ENCODE assay signal across 23 cellular contexts in the genomic region with DNA sequence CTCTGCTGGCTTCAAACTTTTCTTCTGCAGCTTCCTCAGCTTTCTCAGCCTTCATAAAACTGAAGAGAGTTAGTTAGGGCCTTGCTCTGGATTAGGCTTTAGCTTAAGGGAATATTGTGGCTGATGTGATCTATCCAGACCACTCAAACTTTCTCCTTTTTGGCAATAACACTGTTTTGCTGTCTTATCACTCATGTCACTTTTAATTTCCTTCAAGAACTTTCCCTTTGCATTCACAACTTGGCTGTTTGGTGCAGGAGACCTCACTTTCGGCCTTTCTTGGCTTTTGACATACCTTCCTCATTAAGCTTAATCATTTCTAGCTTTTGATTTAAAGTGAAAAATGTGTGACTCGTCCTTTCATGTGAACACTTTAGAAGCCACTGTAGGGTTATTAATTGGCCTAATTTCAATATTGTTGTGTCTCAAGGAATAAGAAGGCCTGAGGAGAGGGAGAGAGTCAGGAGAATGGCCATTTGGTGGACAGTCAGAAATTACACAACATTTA.
"Had no signal": no experiment of that assay in that cellular context is flagged by ENCODE, and none has a peak within 500 bp of the region (broad histone marks: within the 10 kb centered on the region; RNA-seq: fewer than 3 reads in every experiment).

No MANE protein-coding gene starts in this region.

- H3K27ac Mint-ChIP-seq: activated CD4-positive, alpha-beta T cell treated with anti-CD3 and anti-CD28 coated beads, Interleukin-2, amount 10 ng/mL, durations not matched to agents 7 days and 5 days; activated naive CD8-positive, alpha-beta T cell treated with anti-CD3 and anti-CD28 coated beads, Interleukin-2, amount 10 ng/mL, durations not matched to agents 7 days and 5 days; nephron; T-helper 1 cell treated with Interleukin-12 subunit alpha and Interleukin-12 subunit beta and Interleukin-4 antibody, amounts not matched to agents 30 μg/mL and 1 μg/mL, for 36 hours had no signal

- DNase-seq: activated CD4-positive, alpha-beta T cell treated with anti-CD3 and anti-CD28 coated beads, Interleukin-2, amount 10 ng/mL, durations not matched to agents 7 days and 5 days; activated CD4-positive, CD25-positive, alpha-beta regulatory T cell treated with anti-CD3 and anti-CD28 coated beads, Interleukin-2, amount 50 U/mL, for 72 hours; activated gamma-delta T cell treated with Interleukin-2 at 50 U/mL for 16 hours; activated naive CD8-positive, alpha-beta T cell treated with anti-CD3 and anti-CD28 coated beads, Interleukin-2, amount 10 ng/mL, durations not matched to agents 7 days and 5 days; activated T-cell treated with anti-CD3 and anti-CD28 coated beads for 4 hours; amniotic stem cell; brain microvascular endothelial cell; cortex of kidney; effector memory CD8-positive, alpha-beta T cell; head of caudate nucleus; hippocampal formation; left cardiac atrium; left ventricle myocardium superior; right lobe of liver; stimulated activated CD4-positive, alpha-beta T cell treated with anti-CD3 and anti-CD28 coated beads, Interleukin-4, amount 100 ng/mL, for 1 hour; SW 1271; T-helper 9 cell; testis; transverse colon had no signal

- H3K4me1 ChIP-seq: gastroesophageal sphincter, right lobe of liver, testis, transverse colon had no signal

- H3K4me3 ChIP-seq: gastroesophageal sphincter, right lobe of liver, testis, transverse colon had no signal

- H3K9me3 ChIP-seq: gastroesophageal sphincter, neutrophil, right lobe of liver, testis, transverse colon had no signal

- H3K4me3 Mint-ChIP-seq: activated CD4-positive, alpha-beta T cell treated with anti-CD3 and anti-CD28 coated beads, Interleukin-2, amount 10 ng/mL, durations not matched to agents 7 days and 5 days; activated naive CD8-positive, alpha-beta T cell treated with anti-CD3 and anti-CD28 coated beads, Interleukin-2, amount 10 ng/mL, durations not matched to agents 7 days and 5 days; effector memory CD8-positive, alpha-beta T cell; nephron; T-helper 1 cell treated with Interleukin-12 subunit alpha and Interleukin-12 subunit beta and Interleukin-4 antibody, amounts not matched to agents 30 μg/mL and 1 μg/mL, for 36 hours had no signal

- H3K27me3 ChIP-seq: brain microvascular endothelial cell, gastroesophageal sphincter, neutrophil, right lobe of liver, testis, transverse colon had no signal

- H3K27ac ChIP-seq: brain microvascular endothelial cell, gastroesophageal sphincter, neutrophil, right lobe of liver, testis, transverse colon had no signal

- H3K36me3 ChIP-seq: brain microvascular endothelial cell, gastroesophageal sphincter, right lobe of liver, transverse colon had no signal

- H3K4me1 Mint-ChIP-seq: activated naive CD8-positive, alpha-beta T cell treated with anti-CD3 and anti-CD28 coated beads, Interleukin-2, amount 10 ng/mL, durations not matched to agents 7 days and 5 days; nephron had no signal

- ATAC-seq: effector memory CD8-positive, alpha-beta T cell; gastroesophageal sphincter; left cardiac atrium; left ventricle myocardium superior; right lobe of liver had no signal

- H3K9me3 Mint-ChIP-seq: activated CD4-positive, alpha-beta T cell treated with anti-CD3 and anti-CD28 coated beads, Interleukin-2, amount 10 ng/mL, durations not matched to agents 7 days and 5 days; activated naive CD8-positive, alpha-beta T cell treated with anti-CD3 and anti-CD28 coated beads, Interleukin-2, amount 10 ng/mL, durations not matched to agents 7 days and 5 days; effector memory CD8-positive, alpha-beta T cell; T-helper 1 cell treated with Interleukin-12 subunit alpha and Interleukin-12 subunit beta and Interleukin-4 antibody, amounts not matched to agents 30 μg/mL and 1 μg/mL, for 36 hours had no signal

- H3K27me3 Mint-ChIP-seq: activated CD4-positive, alpha-beta T cell treated with anti-CD3 and anti-CD28 coated beads, Interleukin-2, amount 10 ng/mL, durations not matched to agents 7 days and 5 days; activated naive CD8-positive, alpha-beta T cell treated with anti-CD3 and anti-CD28 coated beads, Interleukin-2, amount 10 ng/mL, durations not matched to agents 7 days and 5 days; effector memory CD8-positive, alpha-beta T cell had no signal
